ENCODE assay signal across 15 cellular contexts in the genomic region with DNA sequence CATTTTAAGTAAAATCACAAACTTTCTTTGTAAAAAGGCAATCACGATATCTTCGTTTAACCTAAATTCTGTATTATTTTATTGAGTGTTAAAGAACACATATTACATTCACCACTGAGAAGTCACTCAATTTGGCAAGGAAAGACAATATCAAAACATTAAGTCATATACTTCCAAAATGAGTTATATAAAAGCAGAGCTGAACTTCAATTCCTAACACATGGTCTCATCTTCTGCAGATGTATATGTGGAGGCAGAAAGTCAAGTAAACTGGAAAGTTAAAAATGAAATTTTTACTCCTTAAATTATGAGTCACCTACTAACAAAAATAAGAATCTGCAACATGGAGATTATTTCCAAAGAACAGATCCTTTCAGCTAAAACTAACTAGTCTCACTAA. TPM values are rescaled to one million over a fixed set of nuclear protein-coding genes. Genes with fewer than 3 reads are reported as not detected.
DNase-seq lines count a peak whose midpoint lies in the region; ATAC-seq and TF ChIP-seq lines count a peak whose summit lies in the region.
"Had no signal": no experiment of that assay in that cellular context is flagged by ENCODE, and none has a peak within 500 bp of the region (broad histone marks: within the 10 kb centered on the region; RNA-seq: fewer than 3 reads in every experiment).

No MANE protein-coding gene starts in this region.

- H3K27ac ChIP-seq in KMS-11 (no peak overlapping the region), fibroblast of lung (ENCODE audit: insufficient read depth, low read length) (no peak overlapping the region)
- H3K27ac ChIP-seq: C4-2B had no signal

- H3K4me2 ChIP-seq in KMS-11 (peak overlapping the region; percentile 76), fibroblast of lung (ENCODE audit: extremely low read depth, insufficient read depth, low read length) (no peak overlapping the region)

- TF ChIP-seq CTCF in Calu3 (IDR thresholded peaks at IDR 0.05; ENCODE audit: unreplicated experiment): no peak
- no peak for TF ChIP-seq CTCF in KMS-11 (conservative IDR thresholded peaks at IDR 0.05; ENCODE audit: low read depth, low read length)
- no peak for TF ChIP-seq CTCF in fibroblast of lung (conservative IDR thresholded peaks at IDR 0.05 in 1 of 2, IDR thresholded peaks at IDR 0.05 in 1 of 2; ENCODE audit: low read depth in 1 of 2, low read length in 2 of 2)

- no peaks in the 10 kb centered on the region for H3K79me2 ChIP-seq in KMS-11 (ENCODE audit: insufficient read depth, low read depth)
- peaks cover 9% of the 10 kb centered on the region for H3K79me2 ChIP-seq in fibroblast of lung (ENCODE audit: control insufficient read depth, insufficient read depth, low read length)

- peaks cover 31% of the 10 kb centered on the region for H3K4me1 ChIP-seq in KMS-11 (ENCODE audit: low read depth, poor library complexity, severe bottlenecking)
- peaks cover 2% of the 10 kb centered on the region for H3K4me1 ChIP-seq in fibroblast of lung (ENCODE audit: control insufficient read depth, extremely low read depth, insufficient read depth, low read length)

- TF ChIP-seq POLR2A in GM18505 (IDR thresholded peaks at IDR 0.05; ENCODE audit: borderline replicate concordance, extremely low read depth, insufficient read depth, insufficient read length): no peak

- no peaks in the 10 kb centered on the region; the same call in 1 of the 2 replicates for H3K27me3 ChIP-seq in KMS-11 (ENCODE audit: insufficient read depth, low read depth)
- no peaks in the 10 kb centered on the region for H3K27me3 ChIP-seq in fibroblast of lung (ENCODE audit: control insufficient read depth, insufficient read depth, low read length)

- no peak overlapping the region for H3K9ac ChIP-seq in KMS-11
- H3K9ac ChIP-seq in fibroblast of lung (ENCODE audit: insufficient read depth, low read length): no peak overlapping the region

- no TSS peak for BruUV-seq in Calu3 (replicated peaks; lab: Mats Ljungman, UMichigan)

- peaks cover 9% of the 10 kb centered on the region for H3K4me1 Mint-ChIP-seq in Calu3 (ENCODE audit: low read depth, unreplicated experiment)
- H3K4me1 Mint-ChIP-seq in stimulated activated naive CD8-positive, alpha-beta T cell treated with anti-CD3 and anti-CD28 coated beads, Interleukin-15, amount 100 ng/mL, for 72 hours: no peaks in the 10 kb centered on the region
- H3K4me1 Mint-ChIP-seq: T-cell had no signal

- peaks cover 2% of the 10 kb centered on the region for H3K9me3 Mint-ChIP-seq in Calu3 (ENCODE audit: low read depth, unreplicated experiment)
- no peaks in the 10 kb centered on the region for H3K9me3 Mint-ChIP-seq in stimulated activated naive CD8-positive, alpha-beta T cell treated with anti-CD3 and anti-CD28 coated beads, Interleukin-15, amount 100 ng/mL, for 72 hours

- no peaks in the 10 kb centered on the region for H3K27me3 Mint-ChIP-seq in Calu3 (ENCODE audit: unreplicated experiment)
- H3K27me3 Mint-ChIP-seq in stimulated activated naive CD8-positive, alpha-beta T cell treated with anti-CD3 and anti-CD28 coated beads, Interleukin-15, amount 100 ng/mL, for 72 hours: peaks cover 27% of the 10 kb centered on the region
- H3K27me3 Mint-ChIP-seq: T-cell had no signal

- no peak overlapping the region for H3K4me3 ChIP-seq in KMS-11 (IDR thresholded peaks at IDR 0.05; ENCODE audit: insufficient read depth, low read depth, low read length)
- no peak overlapping the region for H3K4me3 ChIP-seq in fibroblast of lung (replicated peaks in 1 of 4; ENCODE audit: control extremely low read depth in 1 of 4, insufficient read depth in 1 of 4, low read depth in 3 of 4, low read length in 4 of 4)

- H3K27ac Mint-ChIP-seq in Calu3 (ENCODE audit: unreplicated experiment): peak overlapping the region; percentile 28
- H3K27ac Mint-ChIP-seq in stimulated activated naive CD8-positive, alpha-beta T cell treated with anti-CD3 and anti-CD28 coated beads, Interleukin-15, amount 100 ng/mL, for 72 hours: no peak overlapping the region
- H3K27ac Mint-ChIP-seq: T-cell had no signal

- no peak for ATAC-seq in stimulated activated naive CD8-positive, alpha-beta T cell treated with anti-CD3 and anti-CD28 coated beads, Interleukin-15, amount 100 ng/mL, for 72 hours
- ATAC-seq in GM18505 (IDR thresholded peaks at IDR 0.05; ENCODE audit: unreplicated experiment): no peak
- ATAC-seq: Right ventricle myocardium inferior, T-cell had no signal

- H3K36me3 Mint-ChIP-seq in Calu3 (ENCODE audit: insufficient read depth, unreplicated experiment): no peaks in the 10 kb centered on the region
- H3K36me3 Mint-ChIP-seq: T-cell had no signal

- DNase-seq in Calu3 (no peak), fibroblast of lung (ENCODE audit: low read depth in 2 of 2) (peak; percentile 42 to 64), stromal cell of bone marrow (ENCODE audit: low read depth) (peak; percentile 37), NCI-H128 (lab: John Stamatoyannopoulos, UW; ENCODE audit: unreplicated experiment) (no peak), midbrain (lab: John Stamatoyannopoulos, UW) (no peak)
- no peak for DNase-seq in stimulated activated naive CD8-positive, alpha-beta T cell treated with anti-CD3 and anti-CD28 coated beads, Interleukin-15, amount 100 ng/mL, for 72 hours
- DNase-seq: H7, NCI-H1436 treated with DMSO at 0.1 percent for 48 hours, NCI-H2081, NCI-H524, T-cell had no signal

- H2AFZ ChIP-seq in KMS-11 (ENCODE audit: low read depth) (no peak overlapping the region), fibroblast of lung (ENCODE audit: low read length) (no peak overlapping the region)

- H3K36me3 ChIP-seq in KMS-11 (ENCODE audit: insufficient read depth) (no peaks in the 10 kb centered on the region), fibroblast of lung (ENCODE audit: control insufficient read depth, insufficient read depth, low read length) (no peaks in the 10 kb centered on the region)

- no peak overlapping the region for H3K4me3 Mint-ChIP-seq in Calu3 (ENCODE audit: low read depth, unreplicated experiment)
- no peak overlapping the region for H3K4me3 Mint-ChIP-seq in stimulated activated naive CD8-positive, alpha-beta T cell treated with anti-CD3 and anti-CD28 coated beads, Interleukin-15, amount 100 ng/mL, for 72 hours
- H3K4me3 Mint-ChIP-seq: T-cell had no signal

- intact Hi-C loops in Calu3 (cut with micrococcal nuclease; ENCODE audit: unreplicated experiment): no loop called here

- CTCF ChIA-PET in Calu3 (lab: Charles Lee): no interaction called here

- no peaks in the 10 kb centered on the region for H3K9me3 ChIP-seq in fibroblast of lung (ENCODE audit: control insufficient read depth, insufficient read depth, low read depth, low read length)

- H4K20me1 ChIP-seq in KMS-11 (ENCODE audit: insufficient read depth) (no peaks in the 10 kb centered on the region), fibroblast of lung (ENCODE audit: control insufficient read depth, extremely low read depth, insufficient read depth, low read length) (no peaks in the 10 kb centered on the region)

RNA-seq across cellular contexts. Expression of gene BMAL2, which starts 28.7 kb away (rescaled TPM):
- 68.2 and 71.2 TPM in 2 replicates for total RNA-seq in Calu3 (2022)
- 23.9 and 44.9 TPM in 2 replicates for total RNA-seq in fibroblast of lung
- polyA plus RNA-seq in fibroblast of lung: 15.5 and 35.6 TPM in 2 replicates
- 13.5 and 29.2 TPM in 2 replicates for polyA plus RNA-seq in fibroblast of lung (2012)
- 1.9 and 5.9 TPM in 2 replicates for polyA minus RNA-seq in fibroblast of lung (ENCODE audit: low replicate concordance)

Comparison
In these comparisons a context has a peak if more than half of its experiments do, and no peak if none do; other contexts are left out.
1. DNase-seq: peak in fibroblast of lung (2 of 2) and stromal cell of bone marrow (single experiment); none in Calu3 (single experiment), NCI-H128 (single experiment), stimulated activated naive CD8-positive, alpha-beta T cell treated with anti-CD3 and anti-CD28 coated beads, Interleukin-15, amount 100 ng/mL, for 72 hours (0 of 2) and midbrain (single experiment).